Comparison of ENCODE assay signal across 9 cellular contexts in the genomic region with DNA sequence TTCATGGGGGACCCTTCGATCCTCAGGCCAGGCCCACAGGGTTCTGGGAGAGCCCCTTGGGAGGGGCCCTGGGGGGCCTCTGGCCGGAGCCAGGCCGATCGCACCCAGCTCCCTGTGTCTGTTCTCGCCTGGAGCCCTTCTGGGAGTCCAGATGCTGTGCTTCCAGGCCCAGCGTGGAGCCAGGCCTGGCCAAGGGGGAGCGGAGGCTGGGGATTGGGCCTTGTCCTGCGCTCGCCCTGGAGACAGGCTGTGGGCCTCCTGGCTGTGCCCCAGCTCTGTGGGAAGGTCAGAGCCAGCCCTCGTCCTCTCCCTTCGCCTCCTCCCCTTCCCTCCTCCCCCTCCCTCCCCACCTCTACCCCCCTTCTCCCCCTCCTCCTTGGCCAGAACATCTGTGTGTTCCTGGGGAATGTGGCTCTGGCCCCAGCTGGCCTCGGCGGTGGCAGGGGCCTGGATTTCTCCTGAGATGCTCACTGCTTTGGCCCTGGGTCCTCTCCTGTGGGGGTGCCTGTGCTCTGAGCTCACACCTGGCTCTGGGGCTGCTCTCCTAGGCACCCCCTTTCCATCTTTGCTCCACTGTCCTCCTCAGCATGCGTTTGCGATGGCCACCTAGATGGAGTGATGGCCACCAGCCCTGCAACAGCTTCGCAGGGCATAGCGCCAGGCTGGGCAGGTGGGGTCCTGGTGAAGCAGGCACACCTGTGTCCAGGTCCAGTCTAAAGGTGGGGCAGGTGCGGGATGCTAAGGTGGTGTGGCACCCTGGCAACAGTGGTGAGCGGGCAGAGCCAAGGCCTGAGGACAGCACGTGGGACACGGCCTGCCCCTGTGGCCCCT.
A peak's percentile ranks its signal among the peaks of the same experiment; 100 is the strongest.
DNase-seq lines count a peak whose midpoint lies in the region; ATAC-seq and TF ChIP-seq lines count a peak whose summit lies in the region.
"Had no signal": no experiment of that assay in that cellular context is flagged by ENCODE, and none has a peak within 500 bp of the region (broad histone marks: within the 10 kb centered on the region; RNA-seq: fewer than 3 reads in every experiment).

No MANE protein-coding gene starts in this region.

- H3K79me1 ChIP-seq in IMR-90 (ENCODE audit: low read depth in 1 of 2, low read length in 2 of 2) = peaks cover 30 to 92% of the 10 kb centered on the region in 2 experiments; a peak in 3 of 4 replicates

- H4K20me1 ChIP-seq in IMR-90 (ENCODE audit: insufficient read depth, low read length) = peaks cover 20% of the 10 kb centered on the region

- peak overlapping the region; percentile 98 for H2AK5ac ChIP-seq in IMR-90 (ENCODE audit: low read depth, low read length)

- H3K23ac ChIP-seq in IMR-90 (ENCODE audit: low read depth, low read length) = peak overlapping the region; percentile 79

- H2BK15ac ChIP-seq in IMR-90 (ENCODE audit: low read depth, low read length) = peak overlapping the region; percentile 87; the same call in 2 of the 3 replicates

- H2BK5ac ChIP-seq in IMR-90 (ENCODE audit: low read depth, low read length, poor library complexity, severe bottlenecking) = peak overlapping the region; percentile 97

- H2BK20ac ChIP-seq in IMR-90 (ENCODE audit: low read depth, low read length) = peak overlapping the region; percentile 88

- DNase-seq in IMR-90 (peak; percentile 96), lower lobe of right lung (peak; percentile 60), testis (peak; percentile 86), germinal center (ENCODE audit: low spot score) (no peak), SIG-M5 (lab: John Stamatoyannopoulos, UW) (no peak), NCI-H1105 treated with DMSO at 0.1 percent for 48 hours (lab: John Stamatoyannopoulos, UW) (no peak)
- DNase-seq: T-helper 1 cell had no signal

- peak overlapping the region; percentile 99 for H2AK9ac ChIP-seq in IMR-90 (replicated peaks; ENCODE audit: low read depth, low read length, poor library complexity)

- peak overlapping the region; percentile 81 for H2AFZ ChIP-seq in IMR-90 (replicated peaks; ENCODE audit: low read length, poor library complexity)

- peak overlapping the region; percentile 46 to 97 for H4K8ac ChIP-seq in IMR-90 (ENCODE audit: low read depth in 2 of 2, low read length in 2 of 2)

- CTCF ChIA-PET in IMR-90 (lab: Yijun Ruan, JAX) = interaction anchor here (1.5 to 1.6 kb wide), 2 partner anchors 10 to 27 kb away, joined by 3 read pairs; no protein-coding TSS in a partner anchor

- H3K4me2 ChIP-seq in IMR-90 (ENCODE audit: low read depth, low read length) = peak overlapping the region; percentile 35

- H3K9me3 ChIP-seq in IMR-90 (ENCODE audit: control insufficient read depth, insufficient read depth, low read length) (peaks cover 2% of the 10 kb centered on the region; the same call in 1 of the 2 replicates), duodenal mucosa (ENCODE audit: control insufficient read depth in 1 of 2, low read length in 2 of 2) (no peaks in the 10 kb centered on the region), lower lobe of right lung (no peaks in the 10 kb centered on the region), testis (no peaks in the 10 kb centered on the region)

- H3K27me3 ChIP-seq in IMR-90 (ENCODE audit: control insufficient read depth, insufficient read depth, low read length) (no peaks in the 10 kb centered on the region), duodenal mucosa (ENCODE audit: control insufficient read depth in 1 of 2, insufficient read depth in 2 of 2, low read length in 2 of 2) (no peaks in the 10 kb centered on the region), lower lobe of right lung (ENCODE audit: low read depth) (peaks cover 5% of the 10 kb centered on the region), testis (no peaks in the 10 kb centered on the region)

- H4K91ac ChIP-seq in IMR-90 (ENCODE audit: insufficient read depth, low read depth, low read length) = peak overlapping the region; percentile 95

- peaks cover 36% of the 10 kb centered on the region for H3K9me1 ChIP-seq in IMR-90 (ENCODE audit: insufficient read depth, low read length)

- H3K27ac ChIP-seq in IMR-90 (ENCODE audit: insufficient read depth, low read length) (peak overlapping the region; percentile 96), duodenal mucosa (ENCODE audit: low read depth, low read length) (peak overlapping the region; percentile 46), lower lobe of right lung (peak overlapping the region; percentile 71), testis (peak overlapping the region; percentile 67 to 68)

- TF ChIP-seq RAD21 in IMR-90 (IDR thresholded peaks at IDR 0.05; ENCODE audit: low read length) = no peak; the same call in 1 of the 2 replicates

- no peak overlapping the region for H3K4me3 ChIP-seq in IMR-90 (ENCODE audit: insufficient read depth, low read depth, low read length)
- H3K4me3 ChIP-seq in duodenal mucosa (ENCODE audit: low read depth in 1 of 2, low read length in 2 of 2) = no peak overlapping the region
- H3K4me3 ChIP-seq in lower lobe of right lung = no peak overlapping the region
- no peak overlapping the region for H3K4me3 ChIP-seq in testis

- peak overlapping the region; percentile 88 for H2BK120ac ChIP-seq in IMR-90 (ENCODE audit: low read depth, low read length)

- dilution Hi-C loops in IMR-90 (cut with HindIII; ENCODE audit: low sequenced_read_pairs, unreplicated experiment) = no loop called here

- H3K9ac ChIP-seq in IMR-90 (ENCODE audit: low read depth, low read length) (peak overlapping the region; percentile 63), duodenal mucosa (ENCODE audit: low read depth in 1 of 2, low read length in 2 of 2) (no peak overlapping the region)

- TF ChIP-seq POLR2A in IMR-90 (IDR thresholded peaks at IDR 0.05; ENCODE audit: low read depth, low read length) (peak; percentile 73; the same call in 1 of the 2 replicates), testis (IDR thresholded peaks at IDR 0.05) (no peak)

- H4K5ac ChIP-seq in IMR-90 (ENCODE audit: low read depth, low read length) = peak overlapping the region; percentile 94

- no peak for TF ChIP-seq CTCF in IMR-90 (conservative IDR thresholded peaks at IDR 0.05; ENCODE audit: low read depth, low read length)
- TF ChIP-seq CTCF in lower lobe of right lung (IDR thresholded peaks at IDR 0.05) = no peak
- no peak for TF ChIP-seq CTCF in testis (IDR thresholded peaks at IDR 0.05)

- peak overlapping the region; percentile 69 for H3K14ac ChIP-seq in IMR-90 (replicated peaks; ENCODE audit: low read depth, low read length)

- POLR2A ChIA-PET in IMR-90 (lab: Charles Lee; ENCODE audit: unreplicated experiment) = interaction anchor here (1.2 kb wide), 1 partner anchor 28 kb away, joined by 3 read pairs; no protein-coding TSS in a partner anchor

- intact Hi-C loops in IMR-90 (cut with micrococcal nuclease) (no loop called here), lower lobe of right lung (cut with DNase I) (no loop called here), testis (cut with DNase I; ENCODE audit: low total_unique reads) (loop anchor here (10.0 kb wide), 1 partner anchor 78 kb away; no protein-coding TSS in a partner anchor)

- peak overlapping the region; percentile 87 for H3K18ac ChIP-seq in IMR-90 (ENCODE audit: low read depth, low read length)

- BruUV-seq in IMR-90 (replicated peaks; lab: Mats Ljungman, UMichigan) = no TSS peak

- peak overlapping the region; percentile 99 for H3K4ac ChIP-seq in IMR-90 (ENCODE audit: low read depth, low read length)

- H3K4me1 ChIP-seq in IMR-90 (ENCODE audit: control insufficient read depth, insufficient read depth, low read length) (peaks cover 73% of the 10 kb centered on the region), duodenal mucosa (ENCODE audit: control insufficient read depth in 1 of 2, insufficient read depth in 2 of 2, low read length in 2 of 2) (peaks cover 24 to 44% of the 10 kb centered on the region in 2 donors), lower lobe of right lung (peaks cover 31% of the 10 kb centered on the region), testis (peaks cover 75% of the 10 kb centered on the region)

- H3K56ac ChIP-seq in IMR-90 (ENCODE audit: extremely low read depth, insufficient read depth, low read length) = peak overlapping the region; percentile 76

- ATAC-seq in IMR-90 (ENCODE audit: low read depth) = peak; percentile 85
- ATAC-seq in lower lobe of right lung = peak; percentile 52 to 77
- ATAC-seq in HG03196 (IDR thresholded peaks at IDR 0.05; ENCODE audit: unreplicated experiment) = no peak

- WGBS in IMR-90 (ENCODE audit: extremely low coverage in 2 of 2, insufficient read length in 1 of 2), 2 experiments = 74% methylated on average over 8 of the region's 21 CpGs; no CpG with 5 or more reads in 1 of the 2 experiments
- 32 to 71% methylated on average over 6 to 19 of the region's 21 CpGs for WGBS in testis, 2 donors

- in situ Hi-C loops in IMR-90 (cut with MboI; ENCODE audit: low sequenced_read_pairs) = no loop called here

- H3K36me3 ChIP-seq in IMR-90 (ENCODE audit: control insufficient read depth, insufficient read depth, low read length) (no peaks in the 10 kb centered on the region), duodenal mucosa (ENCODE audit: control insufficient read depth in 1 of 2, insufficient read depth in 2 of 2, low read length in 2 of 2) (no peaks in the 10 kb centered on the region), lower lobe of right lung (no peaks in the 10 kb centered on the region), testis (ENCODE audit: low read depth, missing control alignments) (no peaks in the 10 kb centered on the region)

TF ChIP-seq in IMR-90, 13 proteins besides CTCF, POLR2A, EP300 and RAD21:
- TF ChIP-seq RFX5 (IDR thresholded peaks at IDR 0.05; ENCODE audit: low read depth, low read length) = 0 out of 2 replicates have a peak, but pooled peaks have one; percentile 30
- TF ChIP-seq FOS (IDR thresholded peaks at IDR 0.05; ENCODE audit: low read depth, low read length) = no peak
- TF ChIP-seq MAZ (IDR thresholded peaks at IDR 0.05; ENCODE audit: borderline replicate concordance, low read depth, low read length) = peak; percentile 90; the same call in 1 of the 2 replicates
- no peak for TF ChIP-seq CEBPB (IDR thresholded peaks at IDR 0.05; ENCODE audit: low read depth, low read length)

Comparison
In these comparisons a context has a peak if more than half of its experiments do, and no peak if none do; other contexts are left out.
1. DNase-seq: peak in IMR-90 (single experiment), lower lobe of right lung (single experiment) and testis (single experiment); none in germinal center (single experiment), SIG-M5 (single experiment) and NCI-H1105 treated with DMSO at 0.1 percent for 48 hours (single experiment).
2. H3K27ac ChIP-seq: peak in every context shown above with its lines; median percentile 96 in IMR-90; 71 in lower lobe of right lung; 68 in testis; 46 in duodenal mucosa.